ENCODE assay signal across 19 cellular contexts in the genomic region with DNA sequence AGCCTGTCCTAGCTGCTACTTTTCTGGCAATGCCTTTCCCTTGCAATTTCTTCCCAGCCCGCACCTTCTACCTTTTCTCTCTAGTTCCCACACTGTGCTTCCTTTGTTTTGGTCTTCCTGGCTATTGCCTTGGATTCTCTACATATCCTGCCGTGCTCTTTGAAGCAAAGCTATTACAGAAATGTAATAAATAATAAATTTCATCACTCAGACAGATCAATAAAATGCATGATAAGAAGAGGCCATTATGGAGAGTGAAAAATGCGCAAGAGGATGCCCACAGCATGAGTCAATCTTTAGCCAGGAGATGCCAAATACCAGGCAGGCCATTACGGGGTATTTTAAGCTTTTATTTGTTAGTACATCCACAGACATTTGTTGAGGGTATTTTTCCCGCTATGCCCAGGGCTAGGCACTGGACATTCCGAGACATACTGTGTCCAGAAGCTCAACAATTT.
DNase-seq lines count a peak whose midpoint lies in the region; ATAC-seq and TF ChIP-seq lines count a peak whose summit lies in the region.
"Had no signal": no experiment of that assay in that cellular context is flagged by ENCODE, and none has a peak within 500 bp of the region (broad histone marks: within the 10 kb centered on the region; RNA-seq: fewer than 3 reads in every experiment).

No MANE protein-coding gene starts in this region.

- H3K9me3 ChIP-seq in Caco-2 (no peaks in the 10 kb centered on the region), HUES64 (ENCODE audit: insufficient read depth, low read depth, low read length) (no peaks in the 10 kb centered on the region)
- H3K9me3 ChIP-seq: colonic mucosa, uterus had no signal

- no peaks in the 10 kb centered on the region for H3K4me1 ChIP-seq in Caco-2
- peaks cover 45% of the 10 kb centered on the region for H3K4me1 ChIP-seq in HUES64 (ENCODE audit: insufficient read depth, low read length)
- H3K4me1 ChIP-seq: colonic mucosa, foreskin keratinocyte, uterus had no signal

- 66% methylated on average over 5 of the region's 6 CpGs for WGBS in HUES64

- H3K4me3 ChIP-seq in Caco-2 (ENCODE audit: low read depth, low read length) (no peak overlapping the region), HUES64 (ENCODE audit: low read length) (no peak overlapping the region), astrocyte of the spinal cord (ENCODE audit: low read depth, low read length) (no peak overlapping the region)
- H3K4me3 ChIP-seq: colonic mucosa, uterus had no signal

- intact Hi-C loops in Caco-2 (cut with micrococcal nuclease; ENCODE audit: unreplicated experiment) = no loop called here

- peaks cover 4% of the 10 kb centered on the region for H3K36me3 Mint-ChIP-seq in Caco-2 (ENCODE audit: insufficient read depth, unreplicated experiment)
- peaks cover 3% of the 10 kb centered on the region for H3K36me3 Mint-ChIP-seq in activated naive CD8-positive, alpha-beta T cell treated with anti-CD3 and anti-CD28 coated beads for 36 hours

- H3K27ac Mint-ChIP-seq in Caco-2 (ENCODE audit: unreplicated experiment) = peak overlapping the region; percentile 27
- no peak overlapping the region for H3K27ac Mint-ChIP-seq in activated naive CD8-positive, alpha-beta T cell treated with anti-CD3 and anti-CD28 coated beads for 36 hours
- H3K27ac Mint-ChIP-seq: stimulated activated naive CD8-positive, alpha-beta T cell treated with anti-CD3 and anti-CD28 coated beads, Interleukin-15, amount 100 ng/mL, for 72 hours had no signal

- no peaks in the 10 kb centered on the region for H3K9me3 Mint-ChIP-seq in Caco-2 (ENCODE audit: unreplicated experiment)
- H3K9me3 Mint-ChIP-seq in activated naive CD8-positive, alpha-beta T cell treated with anti-CD3 and anti-CD28 coated beads for 36 hours = peaks cover 4% of the 10 kb centered on the region

- DNase-seq in Caco-2 = no peak
- DNase-seq in astrocyte of the spinal cord (ENCODE audit: low read depth, low spot score) = peak; percentile 46
- DNase-seq in omental fat pad (ENCODE audit: low spot score) = no peak
- no peak for DNase-seq in kidney glomerular epithelial cell (lab: John Stamatoyannopoulos, UW)
- no peak for DNase-seq in activated naive CD8-positive, alpha-beta T cell treated with anti-CD3 and anti-CD28 coated beads for 36 hours
- DNase-seq: activated CD4-positive, alpha-beta T cell treated with anti-CD3 and anti-CD28 coated beads for 1 hour; colonic mucosa; COR-L47; foreskin keratinocyte; GF-D8; H7; KBM-7; naive B cell; stimulated activated naive CD8-positive, alpha-beta T cell treated with anti-CD3 and anti-CD28 coated beads, Interleukin-15, amount 100 ng/mL, for 72 hours; uterus had no signal

- no peaks in the 10 kb centered on the region for H3K36me3 ChIP-seq in Caco-2 (ENCODE audit: control insufficient read depth, insufficient read depth, low read length)
- no peaks in the 10 kb centered on the region for H3K36me3 ChIP-seq in HUES64 (ENCODE audit: insufficient read depth, low read length)
- H3K36me3 ChIP-seq: colonic mucosa, uterus had no signal

- in situ Hi-C loops in astrocyte of the spinal cord (cut with HindIII; ENCODE audit: low sequenced_read_pairs) = no loop called here

- H3K4me3 Mint-ChIP-seq in Caco-2 (ENCODE audit: unreplicated experiment) = no peak overlapping the region
- H3K4me3 Mint-ChIP-seq in activated naive CD8-positive, alpha-beta T cell treated with anti-CD3 and anti-CD28 coated beads for 36 hours = no peak overlapping the region
- H3K4me3 Mint-ChIP-seq: stimulated activated naive CD8-positive, alpha-beta T cell treated with anti-CD3 and anti-CD28 coated beads, Interleukin-15, amount 100 ng/mL, for 72 hours had no signal

- CTCF ChIA-PET in Caco-2 (lab: Charles Lee) = no interaction called here

- peak; percentile 91 for ATAC-seq in omental fat pad (ENCODE audit: low FRiP score)
- ATAC-seq in HG03045 (IDR thresholded peaks at IDR 0.05; ENCODE audit: unreplicated experiment) = no peak
- no peak for ATAC-seq in HG03095 (IDR thresholded peaks at IDR 0.05; ENCODE audit: unreplicated experiment)
- ATAC-seq: foreskin keratinocyte; Right ventricle myocardium inferior; stimulated activated naive CD8-positive, alpha-beta T cell treated with anti-CD3 and anti-CD28 coated beads, Interleukin-15, amount 100 ng/mL, for 72 hours had no signal

- peak overlapping the region; percentile 5; the same call in 1 of the 2 replicates for H3K27ac ChIP-seq in HUES64 (ENCODE audit: low read depth, low read length)
- H3K27ac ChIP-seq: colonic mucosa, foreskin keratinocyte, uterus had no signal

- H3K4me1 Mint-ChIP-seq in Caco-2 (ENCODE audit: low read depth, unreplicated experiment) = no peaks in the 10 kb centered on the region
- H3K4me1 Mint-ChIP-seq in activated naive CD8-positive, alpha-beta T cell treated with anti-CD3 and anti-CD28 coated beads for 36 hours = peaks cover 7% of the 10 kb centered on the region
- H3K4me1 Mint-ChIP-seq: stimulated activated naive CD8-positive, alpha-beta T cell treated with anti-CD3 and anti-CD28 coated beads, Interleukin-15, amount 100 ng/mL, for 72 hours had no signal

- no peak for TF ChIP-seq CTCF in Caco-2 (IDR thresholded peaks at IDR 0.05; ENCODE audit: insufficient read depth in 1 of 2, low read depth in 1 of 2, low read length in 1 of 2, severe bottlenecking in 1 of 2, unreplicated experiment in 1 of 2)
- TF ChIP-seq CTCF in astrocyte of the spinal cord (IDR thresholded peaks at IDR 0.05; ENCODE audit: low read depth, low read length) = no peak
- no peak for TF ChIP-seq CTCF in omental fat pad (IDR thresholded peaks at IDR 0.05)

- no TSS peak for BruUV-seq in Caco-2 (replicated peaks; lab: Mats Ljungman, UMichigan)

- no peaks in the 10 kb centered on the region for H3K27me3 Mint-ChIP-seq in Caco-2 (ENCODE audit: insufficient read depth, unreplicated experiment)
- H3K27me3 Mint-ChIP-seq in activated naive CD8-positive, alpha-beta T cell treated with anti-CD3 and anti-CD28 coated beads for 36 hours = no peaks in the 10 kb centered on the region
- H3K27me3 Mint-ChIP-seq: naive B cell; stimulated activated naive CD8-positive, alpha-beta T cell treated with anti-CD3 and anti-CD28 coated beads, Interleukin-15, amount 100 ng/mL, for 72 hours had no signal

- POLR2A ChIA-PET in Caco-2 (lab: Charles Lee) = no interaction called here

- H3K9ac ChIP-seq in HUES64 (ENCODE audit: low read depth, low read length) = no peak overlapping the region

- H3K27me3 ChIP-seq in Caco-2 (replicated peaks; ENCODE audit: control insufficient read depth, insufficient read depth, low read length) (no peaks in the 10 kb centered on the region), HUES64 (ENCODE audit: insufficient read depth, low read length) (no peaks in the 10 kb centered on the region)
- H3K27me3 ChIP-seq: colonic mucosa, foreskin keratinocyte, uterus had no signal
